In genomic region chr16:7025616-7026190, GRCh38 we compare ENCODE assay signal across 8 cellular contexts.
DNase-seq lines count a peak whose midpoint lies in the region; ATAC-seq and TF ChIP-seq lines count a peak whose summit lies in the region.

No MANE protein-coding gene starts in this region.

- H3K4me1 ChIP-seq in Peyer's patch: no peaks in the 10 kb centered on the region
- peaks cover 6% of the 10 kb centered on the region for H3K4me1 ChIP-seq in endodermal cell (ENCODE audit: control insufficient read depth, insufficient read depth, low read length)
- no peaks in the 10 kb centered on the region for H3K4me1 ChIP-seq in neutrophil (ENCODE audit: control insufficient read depth in 1 of 2, insufficient read depth in 1 of 2, low read depth in 1 of 2, low read length in 1 of 2)

- TF ChIP-seq CTCF in Peyer's patch (IDR thresholded peaks at IDR 0.05): peak in 4 of 6 experiments; percentile 31 to 48 (median 40)
- TF ChIP-seq CTCF in endodermal cell (conservative IDR thresholded peaks at IDR 0.05): peak; percentile 92
- peak; percentile 49 for TF ChIP-seq CTCF in neutrophil (IDR thresholded peaks at IDR 0.05)

- no peak overlapping the region for H3K4me3 Mint-ChIP-seq in endodermal cell

- no peaks in the 10 kb centered on the region for H3K36me3 ChIP-seq in Peyer's patch
- no peaks in the 10 kb centered on the region for H3K36me3 ChIP-seq in endodermal cell (ENCODE audit: control insufficient read depth, insufficient read depth, low read length)
- H3K36me3 ChIP-seq in neutrophil: no peaks in the 10 kb centered on the region

- peaks cover 7% of the 10 kb centered on the region for H3K4me1 Mint-ChIP-seq in endodermal cell

- no peak overlapping the region for H3K9ac ChIP-seq in endodermal cell (ENCODE audit: extremely low read depth, low read length, poor library complexity, severe bottlenecking)

- H3K9me3 Mint-ChIP-seq in endodermal cell: no peaks in the 10 kb centered on the region

- no peaks in the 10 kb centered on the region for H3K27me3 ChIP-seq in Peyer's patch
- no peaks in the 10 kb centered on the region for H3K27me3 ChIP-seq in endodermal cell (ENCODE audit: control insufficient read depth, insufficient read depth, low read length, poor library complexity, severe bottlenecking)
- no peaks in the 10 kb centered on the region for H3K27me3 ChIP-seq in neutrophil

- no peak overlapping the region for H3K4me3 ChIP-seq in Peyer's patch
- no peak overlapping the region for H3K4me3 ChIP-seq in endodermal cell (ENCODE audit: low read length)
- no peak overlapping the region for H3K4me3 ChIP-seq in neutrophil (ENCODE audit: low read depth in 1 of 2, low read length in 1 of 2)

- H3K27ac ChIP-seq in Peyer's patch (no peak overlapping the region), endodermal cell (ENCODE audit: low read depth, low read length) (no peak overlapping the region), neutrophil (no peak overlapping the region)

- no peak overlapping the region for H3K27ac Mint-ChIP-seq in endodermal cell

- H3K9me3 ChIP-seq in Peyer's patch: no peaks in the 10 kb centered on the region
- no peaks in the 10 kb centered on the region for H3K9me3 ChIP-seq in endodermal cell (ENCODE audit: control insufficient read depth, low read length)
- H3K9me3 ChIP-seq in neutrophil: no peaks in the 10 kb centered on the region

- H3K27me3 Mint-ChIP-seq in endodermal cell (ENCODE audit: insufficient read depth): peaks cover 1% of the 10 kb centered on the region

- ATAC-seq in HG03135 (IDR thresholded peaks at IDR 0.05; ENCODE audit: unreplicated experiment) (no peak), GM21528 (IDR thresholded peaks at IDR 0.05; ENCODE audit: low FRiP score, unreplicated experiment) (no peak)

- no peaks in the 10 kb centered on the region for H3K36me3 Mint-ChIP-seq in endodermal cell (ENCODE audit: low read depth)

- TF ChIP-seq POLR2A in Peyer's patch (IDR thresholded peaks at IDR 0.05): no peak

- 42 to 47% methylated on average over 6 to 7 of the region's 7 CpGs for WGBS in endodermal cell (ENCODE audit: insufficient coverage in 1 of 2, insufficient read length in 1 of 2), 2 experiments

- peak; percentile 65 to 76 for DNase-seq in NCI-H2081 (lab: John Stamatoyannopoulos, UW)
- DNase-seq in NCI-H2081 treated with DMSO at 0.1 percent for 48 hours (lab: John Stamatoyannopoulos, UW): no peak
- DNase-seq in KG1 (lab: John Stamatoyannopoulos, UW): peak; percentile 50
- DNase-seq in Peyer's patch: peak in 2 of 3 donors; percentile 64 to 71
- DNase-seq in endodermal cell: peak; percentile 96

Comparison
In these comparisons a context has a peak if more than half of its experiments do, and no peak if none do; other contexts are left out.
1. CTCF ChIP-seq: peak in every context shown above with its lines; median percentile 92 in endodermal cell; 49 in neutrophil; 40 in Peyer's patch.